20 cellular contexts compared by ENCODE assay signal in genomic region chr7:29611941-29612527, GRCh38. TPM values are rescaled to one million over a fixed set of nuclear protein-coding genes. Genes with fewer than 3 reads are reported as not detected.
A peak's percentile ranks its signal among the peaks of the same experiment; 100 is the strongest.
DNase-seq lines count a peak whose midpoint lies in the region; ATAC-seq and TF ChIP-seq lines count a peak whose summit lies in the region.
"Had no signal": no experiment of that assay in that cellular context is flagged by ENCODE, and none has a peak within 500 bp of the region (broad histone marks: within the 10 kb centered on the region; RNA-seq: fewer than 3 reads in every experiment).

No MANE protein-coding gene starts in this region.

- H4K8ac ChIP-seq in mesenchymal stem cell (ENCODE audit: low read length): no peak overlapping the region

- no peak overlapping the region for H3K14ac ChIP-seq in mesenchymal stem cell (ENCODE audit: low read length in 2 of 2)

- H3K79me1 ChIP-seq in mesenchymal stem cell (replicated peaks; ENCODE audit: low read length, poor library complexity, severe bottlenecking): no peaks in the 10 kb centered on the region

- no peak overlapping the region for H2AFZ ChIP-seq in mesenchymal stem cell (ENCODE audit: low read depth, low read length)

- H3K4me1 Mint-ChIP-seq in activated CD8-positive, alpha-beta memory T cell treated with anti-CD3 and anti-CD28 coated beads, Interleukin-2, amount 10 ng/mL, durations not matched to agents 7 days and 5 days: no peaks in the 10 kb centered on the region

- H3K36me3 Mint-ChIP-seq in activated CD8-positive, alpha-beta memory T cell treated with anti-CD3 and anti-CD28 coated beads, Interleukin-2, amount 10 ng/mL, durations not matched to agents 7 days and 5 days: no peaks in the 10 kb centered on the region

- no peak overlapping the region for H4K91ac ChIP-seq in mesenchymal stem cell (ENCODE audit: low read length)

- H2BK120ac ChIP-seq in mesenchymal stem cell (ENCODE audit: low read depth, low read length): no peak overlapping the region

- H3K4me2 ChIP-seq in mesenchymal stem cell (ENCODE audit: low read length, poor library complexity, severe bottlenecking): no peak overlapping the region
- H3K4me2 ChIP-seq: KMS-11 had no signal

- H2BK5ac ChIP-seq in mesenchymal stem cell (ENCODE audit: low read depth, low read length, poor library complexity, severe bottlenecking): no peak overlapping the region

- H2BK15ac ChIP-seq in mesenchymal stem cell (ENCODE audit: low read depth, poor library complexity, severe bottlenecking): no peak overlapping the region

- H3K18ac ChIP-seq in mesenchymal stem cell (ENCODE audit: low read depth in 1 of 2, low read length in 2 of 2): no peak overlapping the region

- no peak overlapping the region for H3K23ac ChIP-seq in mesenchymal stem cell (ENCODE audit: low read length in 2 of 2)

- ATAC-seq in activated CD8-positive, alpha-beta memory T cell treated with anti-CD3 and anti-CD28 coated beads, Interleukin-2, amount 10 ng/mL, durations not matched to agents 7 days and 5 days: no peak
- ATAC-seq: HCT116, Right ventricle myocardium inferior had no signal

- H3K9me3 ChIP-seq in HEK293 (ENCODE audit: control insufficient read depth, insufficient read depth, low read depth, low read length) (no peaks in the 10 kb centered on the region), mesenchymal stem cell (ENCODE audit: control insufficient read depth, low read length) (no peaks in the 10 kb centered on the region)

- H3K27ac Mint-ChIP-seq in activated CD8-positive, alpha-beta memory T cell treated with anti-CD3 and anti-CD28 coated beads, Interleukin-2, amount 10 ng/mL, durations not matched to agents 7 days and 5 days: no peak overlapping the region

- CTCF ChIA-PET in HEK293 (lab: Yijun Ruan, JAX): interaction anchor here (0.7 kb wide), 1 partner anchor 485 kb away, joined by 3 read pairs; no protein-coding TSS in a partner anchor
- CTCF ChIA-PET in activated CD8-positive, alpha-beta memory T cell treated with anti-CD3 and anti-CD28 coated beads, Interleukin-2, amount 10 ng/mL, durations not matched to agents 7 days and 5 days (lab: Charles Lee): no interaction called here

- WGBS in mesenchymal stem cell: 86% methylated on average over 4 of the region's 4 CpGs

- H2AK5ac ChIP-seq in mesenchymal stem cell (ENCODE audit: low read length, severe bottlenecking): no peak overlapping the region

- no peak for TF ChIP-seq CTCF in HEK293 (tag by site-specific recombination; IDR thresholded peaks at IDR 0.05)

- POLR2A ChIA-PET in HEK293 (lab: Yijun Ruan, JAX): interaction anchor here (0.6 kb wide), 1 partner anchor 314 kb away, joined by 4 read pairs; no protein-coding TSS in a partner anchor

- peak overlapping the region; percentile 66 for H3K9ac ChIP-seq in mesenchymal stem cell (ENCODE audit: low read length)
- H3K9ac ChIP-seq: KMS-11 had no signal

- peaks cover 5% of the 10 kb centered on the region for H3K27me3 Mint-ChIP-seq in activated CD8-positive, alpha-beta memory T cell treated with anti-CD3 and anti-CD28 coated beads, Interleukin-2, amount 10 ng/mL, durations not matched to agents 7 days and 5 days

- H3K27ac ChIP-seq in HEK293 (ENCODE audit: extremely low read depth, low read depth, low read length) (no peak overlapping the region), mesenchymal stem cell (ENCODE audit: low read length, poor library complexity, severe bottlenecking) (no peak overlapping the region)
- H3K27ac ChIP-seq: KMS-11 had no signal

- DNase-seq in ELF-1 (ENCODE audit: low read depth, low spot score) (peak; percentile 58), ecto neural progenitor cell (ENCODE audit: low spot score) (peak; percentile 46), mesenchymal stem cell (no peak), retina (no peak), SW480 (ENCODE audit: low spot score) (no peak), kidney tubule cell (ENCODE audit: low spot score) (no peak)
- DNase-seq in activated CD8-positive, alpha-beta memory T cell treated with anti-CD3 and anti-CD28 coated beads, Interleukin-2, amount 10 ng/mL, durations not matched to agents 7 days and 5 days: no peak
- DNase-seq: DMS79; NCI-H1048; NCI-H1436; NCI-H2029; NCI-H2171 treated with DMSO at 0.1 percent for 48 hours; NCI-H446; NCI-H69; NK-92 treated with Interleukin-12 subunit alpha and Interleukin-12 subunit beta, amount 100 ng/mL, for 24 hours had no signal

- no peak overlapping the region for H3K4me3 Mint-ChIP-seq in activated CD8-positive, alpha-beta memory T cell treated with anti-CD3 and anti-CD28 coated beads, Interleukin-2, amount 10 ng/mL, durations not matched to agents 7 days and 5 days

- H3K36me3 ChIP-seq in HEK293 (ENCODE audit: control insufficient read depth in 2 of 2, insufficient read depth in 1 of 2, low read length in 2 of 2): no peaks in the 10 kb centered on the region
- no peaks in the 10 kb centered on the region for H3K36me3 ChIP-seq in mesenchymal stem cell (ENCODE audit: control insufficient read depth in 1 of 2, insufficient read depth in 2 of 2, low read depth in 1 of 2, low read length in 2 of 2)

- H3K9me3 Mint-ChIP-seq in activated CD8-positive, alpha-beta memory T cell treated with anti-CD3 and anti-CD28 coated beads, Interleukin-2, amount 10 ng/mL, durations not matched to agents 7 days and 5 days (ENCODE audit: low read depth): no peaks in the 10 kb centered on the region

- no peaks in the 10 kb centered on the region for H3K4me1 ChIP-seq in HEK293 (ENCODE audit: control insufficient read depth, insufficient read depth, low read length)
- H3K4me1 ChIP-seq in mesenchymal stem cell (ENCODE audit: control insufficient read depth, insufficient read depth, low read depth, low read length): no peaks in the 10 kb centered on the region

- no peak overlapping the region for H3K4me3 ChIP-seq in HEK293 (ENCODE audit: low read depth, low read length)
- H3K4me3 ChIP-seq in mesenchymal stem cell (ENCODE audit: insufficient read depth in 1 of 2, low read depth in 1 of 2, low read length in 2 of 2): peak overlapping the region in 1 of 2 experiments; percentile 25

- H3K27me3 ChIP-seq in mesenchymal stem cell (ENCODE audit: control insufficient read depth in 1 of 2, insufficient read depth in 1 of 2, low read length in 2 of 2): no peaks in the 10 kb centered on the region

- no peak overlapping the region for H3K4ac ChIP-seq in mesenchymal stem cell (ENCODE audit: low read depth in 1 of 2, low read length in 2 of 2)

- H2BK12ac ChIP-seq in mesenchymal stem cell (ENCODE audit: low read length in 2 of 2): no peak overlapping the region

TF ChIP-seq in HEK293, 187 proteins besides CTCF, POLR2A, EP300 and RAD21:
- TF ChIP-seq ZNF664 (tag by site-specific recombination; IDR thresholded peaks at IDR 0.05): no peak
- no peak for TF ChIP-seq ZSCAN23 (tag by site-specific recombination; IDR thresholded peaks at IDR 0.05)
- no peak for TF ChIP-seq REPIN1 (tag by site-specific recombination; IDR thresholded peaks at IDR 0.05; ENCODE audit: low read depth)
- TF ChIP-seq FEZF1 (tag by site-specific recombination; IDR thresholded peaks at IDR 0.05): no peak
- TF ChIP-seq HIC1 (tag by site-specific recombination; IDR thresholded peaks at IDR 0.05): no peak
- TF ChIP-seq ZNF311 (tag by site-specific recombination; IDR thresholded peaks at IDR 0.05; ENCODE audit: borderline replicate concordance): no peak
- peak; percentile 90 for TF ChIP-seq PRDM1 (tag by site-specific recombination; IDR thresholded peaks at IDR 0.05)
- TF ChIP-seq ZBTB11 (tag by site-specific recombination; conservative IDR thresholded peaks at IDR 0.05; ENCODE audit: low read depth): no peak

RNA-seq across cellular contexts. Expression of gene PRR15, which starts 48.4 kb away (rescaled TPM):
- 0.10 TPM for polyA plus RNA-seq in mesenchymal stem cell (2013, experiment 1 of 2)
- polyA plus RNA-seq in mesenchymal stem cell (2013, experiment 2 of 2): 0.10 TPM
- not detected for total RNA-seq in activated CD8-positive, alpha-beta memory T cell treated with anti-CD3 and anti-CD28 coated beads, Interleukin-2, amount 10 ng/mL, durations not matched to agents 7 days and 5 days
- total RNA-seq: SK-MEL-5 had no signal

Comparison
In these comparisons a context has a peak if more than half of its experiments do, and no peak if none do; other contexts are left out.
1. DNase-seq: peak in ELF-1 (single experiment) and ecto neural progenitor cell (single experiment); none in mesenchymal stem cell (single experiment), retina (single experiment), activated CD8-positive, alpha-beta memory T cell treated with anti-CD3 and anti-CD28 coated beads, Interleukin-2, amount 10 ng/mL, durations not matched to agents 7 days and 5 days (single experiment), SW480 (single experiment) and kidney tubule cell (single experiment).